1 cellular context compared by ENCODE assay signal in the genomic region with DNA sequence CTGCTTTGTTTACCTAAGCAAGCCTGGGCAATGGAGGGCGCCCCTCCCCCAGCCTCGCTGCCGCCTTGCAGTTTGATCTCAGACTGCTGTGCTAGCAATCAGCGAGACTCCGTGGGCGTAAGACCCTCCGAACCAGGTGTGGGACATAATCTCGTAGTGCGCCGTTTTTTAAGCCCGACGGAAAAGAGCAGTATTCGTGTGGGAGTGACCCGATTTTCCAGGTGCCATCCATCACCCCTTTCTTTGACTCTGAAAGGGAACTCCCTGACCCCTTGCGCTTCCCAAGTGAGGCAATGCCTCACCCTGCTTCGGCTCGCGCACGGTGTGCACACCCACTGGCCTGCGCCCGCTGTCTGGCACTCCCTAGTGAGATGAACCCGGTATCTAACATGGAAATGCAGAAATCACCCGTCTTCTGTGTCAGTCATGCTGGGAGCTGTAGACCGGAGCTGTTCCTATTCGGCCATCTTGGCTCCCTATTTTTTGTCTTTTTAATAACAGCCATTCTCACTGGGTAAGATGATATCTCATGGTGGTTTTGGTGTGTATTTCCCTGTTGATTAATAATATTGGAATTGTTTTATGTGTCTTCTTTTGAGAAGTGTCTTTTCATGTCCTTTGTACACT. TPM values are rescaled to one million over a fixed set of nuclear protein-coding genes. Genes with fewer than 3 reads are reported as not detected.
"Had no signal": no experiment of that assay in that cellular context is flagged by ENCODE, and none has a peak within 500 bp of the region (broad histone marks: within the 10 kb centered on the region; RNA-seq: fewer than 3 reads in every experiment).

No MANE protein-coding gene starts in this region.

RNA-seq across cellular contexts. Expression of a gene that starts 40.4 kb away (rescaled TPM):
- polyA plus RNA-seq: esophagus had no signal
